In genomic region chr15:77430213-77430612, GRCh38 we compare ENCODE assay signal across 14 cellular contexts.
"Had no signal": no experiment of that assay in that cellular context is flagged by ENCODE, and none has a peak within 500 bp of the region (broad histone marks: within the 10 kb centered on the region; RNA-seq: fewer than 3 reads in every experiment).

No MANE protein-coding gene starts in this region.

- ATAC-seq: foreskin keratinocyte, heart left ventricle, left colon had no signal

- H3K4me3 Mint-ChIP-seq: naive B cell had no signal

- H3K27me3 Mint-ChIP-seq: naive B cell had no signal

- H3K36me3 ChIP-seq: heart left ventricle, neutrophil, tibial nerve had no signal

- H3K27ac ChIP-seq: coronary artery, foreskin keratinocyte, heart left ventricle, neutrophil, tibial nerve, VCaP had no signal

- H3K27ac Mint-ChIP-seq: naive B cell had no signal

- H3K27me3 ChIP-seq: foreskin keratinocyte, heart left ventricle, neutrophil, tibial nerve had no signal

- H3K9me3 Mint-ChIP-seq: naive B cell had no signal

- DNase-seq: activated CD4-positive, alpha-beta T cell treated with anti-CD3 and anti-CD28 coated beads for 48 hours; activated effector memory CD4-positive, alpha-beta T cell treated with anti-CD3 and anti-CD28 coated beads, Interleukin-2, amount 50 U/mL, for 16 hours; caudate nucleus; effector CD4-positive, alpha-beta T cell; foreskin keratinocyte; heart left ventricle; left colon; naive B cell; retina had no signal

- H3K4me1 ChIP-seq: foreskin keratinocyte had no signal

- H3K4me3 ChIP-seq: coronary artery, heart left ventricle, lung, tibial nerve had no signal
